Comparison of ENCODE assay signal across 1 cellular context in genomic region chr14:75960219-75960618, GRCh38.
TF ChIP-seq lines count a peak whose summit lies in the region.

No MANE protein-coding gene starts in this region.

TF ChIP-seq in GM23338, 12 proteins besides CTCF, POLR2A, EP300 and RAD21 (continued from another document):
- no peak for TF ChIP-seq CREB1 (CRISPR knock-in tag; IDR thresholded peaks at IDR 0.05; ENCODE audit: low read depth)
- TF ChIP-seq REST (IDR thresholded peaks at IDR 0.05; ENCODE audit: unreplicated experiment), result no peak
- TF ChIP-seq, protein P1, sequence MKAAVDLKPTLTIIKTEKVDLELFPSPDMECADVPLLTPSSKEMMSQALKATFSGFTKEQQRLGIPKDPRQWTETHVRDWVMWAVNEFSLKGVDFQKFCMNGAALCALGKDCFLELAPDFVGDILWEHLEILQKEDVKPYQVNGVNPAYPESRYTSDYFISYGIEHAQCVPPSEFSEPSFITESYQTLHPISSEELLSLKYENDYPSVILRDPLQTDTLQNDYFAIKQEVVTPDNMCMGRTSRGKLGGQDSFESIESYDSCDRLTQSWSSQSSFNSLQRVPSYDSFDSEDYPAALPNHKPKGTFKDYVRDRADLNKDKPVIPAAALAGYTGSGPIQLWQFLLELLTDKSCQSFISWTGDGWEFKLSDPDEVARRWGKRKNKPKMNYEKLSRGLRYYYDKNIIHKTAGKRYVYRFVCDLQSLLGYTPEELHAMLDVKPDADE (IDR thresholded peaks at IDR 0.05), result no peak
- TF ChIP-seq EZH2 (IDR thresholded peaks at IDR 0.05; ENCODE audit: low read depth, unreplicated experiment), result no peak
- no peak for TF ChIP-seq EZH2phosphoT487 (IDR thresholded peaks at IDR 0.05; ENCODE audit: unreplicated experiment)
- TF ChIP-seq STAT1 (IDR thresholded peaks at IDR 0.05; ENCODE audit: unreplicated experiment), result no peak
